Comparison of ENCODE assay signal across 1 cellular context in genomic region chr1:181112071-181112929, GRCh38.
TF ChIP-seq lines count a peak whose summit lies in the region.

No MANE protein-coding gene starts in this region.

TF ChIP-seq in K562, 482 proteins besides CTCF, POLR2A, EP300 and RAD21 (continued from another document):
- TF ChIP-seq RREB1 (CRISPR knock-in tag; IDR thresholded peaks at IDR 0.05) (0 out of 2 replicates have a peak, but pooled peaks have one; percentile 67), NFATC3 (IDR thresholded peaks at IDR 0.05) (no peak), ZNF121 (CRISPR knock-in tag; conservative IDR thresholded peaks at IDR 0.05) (no peak), SUPT5H (IDR thresholded peaks at IDR 0.05) (no peak), ATF4 (CRISPR knock-in tag; IDR thresholded peaks at IDR 0.05) (no peak), ZNF217 (CRISPR knock-in tag; IDR thresholded peaks at IDR 0.05) (no peak), DMBX1 (CRISPR knock-in tag; IDR thresholded peaks at IDR 0.05; ENCODE audit: borderline replicate concordance) (peak; percentile 76; the same call in 1 of the 2 replicates), CLOCK (CRISPR knock-in tag; IDR thresholded peaks at IDR 0.05; ENCODE audit: borderline replicate concordance) (no peak), TFE3 (CRISPR knock-in tag; IDR thresholded peaks at IDR 0.05) (no peak), ZFP36 (IDR thresholded peaks at IDR 0.05; ENCODE audit: low read depth, low read length, partially characterized antibody) (no peak), ZBTB12 (CRISPR knock-in tag; IDR thresholded peaks at IDR 0.05) (no peak), L3MBTL2 (IDR thresholded peaks at IDR 0.05) (peak; percentile 91), ZNF583 (CRISPR knock-in tag; IDR thresholded peaks at IDR 0.05) (no peak), ZNF830 (CRISPR knock-in tag; IDR thresholded peaks at IDR 0.05) (no peak), ZNF280A (IDR thresholded peaks at IDR 0.05; ENCODE audit: low read depth, partially characterized antibody) (no peak), TAF7 (tag; IDR thresholded peaks at IDR 0.05) (no peak), PML (IDR thresholded peaks at IDR 0.05; ENCODE audit: low read length) (no peak)
TF ChIP-seq in K562: peak in this region for 88.
